In genomic region chr3:9870978-9871377, GRCh38 we compare ENCODE assay signal across 1 cellular context.
TF ChIP-seq lines count a peak whose summit lies in the region.

No MANE protein-coding gene starts in this region.

TF ChIP-seq in H1, 55 proteins besides CTCF, POLR2A, EP300 and RAD21:
- no peak for TF ChIP-seq SP2 (IDR thresholded peaks at IDR 0.05; ENCODE audit: low read length)
- no peak for TF ChIP-seq KDM1A (IDR thresholded peaks at IDR 0.05; ENCODE audit: borderline replicate concordance, low read length)
- no peak for TF ChIP-seq MAX (IDR thresholded peaks at IDR 0.05)
- peak; percentile 58; the same call in 1 of the 2 replicates for TF ChIP-seq MAFK (IDR thresholded peaks at IDR 0.05; ENCODE audit: low read depth, low read length)
- no peak for TF ChIP-seq RBBP5 (IDR thresholded peaks at IDR 0.05; ENCODE audit: borderline replicate concordance, low read depth, low read length)
- peak; percentile 66 for TF ChIP-seq BACH1 (IDR thresholded peaks at IDR 0.05; ENCODE audit: low read length)
- no peak for TF ChIP-seq NANOG (IDR thresholded peaks at IDR 0.05; ENCODE audit: insufficient read depth, low read depth, low read length, poor library complexity, severe bottlenecking)
